In the genomic region with DNA sequence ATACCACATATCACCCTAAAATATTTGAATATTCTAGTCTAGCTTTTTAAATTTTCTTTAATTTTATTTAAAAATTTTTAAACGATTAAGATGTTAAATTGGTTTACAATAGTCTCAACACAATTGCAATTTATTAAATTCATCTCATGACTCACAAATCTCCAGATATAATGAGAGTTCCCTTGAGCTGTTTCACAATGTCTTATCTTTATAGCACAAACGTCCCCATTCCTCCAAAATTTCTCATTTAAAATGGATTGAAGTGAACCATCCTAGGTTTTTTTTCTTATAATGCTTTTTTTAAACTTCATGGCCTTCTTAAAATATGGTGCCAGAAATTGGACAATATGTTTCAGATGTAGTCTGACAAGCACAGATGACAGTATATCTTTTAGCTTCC, we compare ENCODE assay signal across 18 cellular contexts.
DNase-seq lines count a peak whose midpoint lies in the region; ATAC-seq, FAIRE-seq and TF ChIP-seq lines count a peak whose summit lies in the region.
"Had no signal": no experiment of that assay in that cellular context is flagged by ENCODE, and none has a peak within 500 bp of the region (broad histone marks: within the 10 kb centered on the region; RNA-seq: fewer than 3 reads in every experiment).

No MANE protein-coding gene starts in this region.

- no peak overlapping the region for H3K4me3 ChIP-seq in cardiac fibroblast (replicated peaks in 1 of 2; ENCODE audit: low read depth in 2 of 2, low read length in 2 of 2)
- H3K4me3 ChIP-seq: GM23248 had no signal

- peaks cover 6% of the 10 kb centered on the region for H3K27me3 Mint-ChIP-seq in activated T-cell treated with anti-CD3 and anti-CD28 coated beads, Interleukin-2, amount 50 U/mL, for 24 hours

- DNase-seq in OCI-M1 (lab: John Stamatoyannopoulos, UW) (peak; percentile 38), cardiac fibroblast (ENCODE audit: low read depth in 2 of 2) (peak; percentile 11 to 13), frontal cortex (ENCODE audit: low spot score in 2 of 2) (no peak), T-helper 1 cell (no peak)
- no peak for DNase-seq in activated T-cell treated with anti-CD3 and anti-CD28 coated beads, Interleukin-2, amount 50 U/mL, for 24 hours
- DNase-seq: C1 segment of cervical spinal cord; Calu3; CD4-positive, alpha-beta memory T cell; COR-L47; DMS53; DMS79 treated with DMSO at 0.1 percent for 48 hours; GF-D8; GM23248; H7; HCEC 1CT had no signal

- TF ChIP-seq CTCF in cardiac fibroblast (IDR thresholded peaks at IDR 0.05; ENCODE audit: low read depth, low read length): no peak

- no peaks in the 10 kb centered on the region for H3K4me1 Mint-ChIP-seq in activated T-cell treated with anti-CD3 and anti-CD28 coated beads, Interleukin-2, amount 50 U/mL, for 24 hours (ENCODE audit: low read depth)
- H3K4me1 Mint-ChIP-seq: CD4-positive, alpha-beta memory T cell had no signal

- ATAC-seq in GM21825 (IDR thresholded peaks at IDR 0.05; ENCODE audit: unreplicated experiment): no peak

- H3K36me3 Mint-ChIP-seq in activated T-cell treated with anti-CD3 and anti-CD28 coated beads, Interleukin-2, amount 50 U/mL, for 24 hours (ENCODE audit: low read depth): no peaks in the 10 kb centered on the region
- H3K36me3 Mint-ChIP-seq: CD4-positive, alpha-beta memory T cell had no signal

- no peak overlapping the region for H3K4me3 Mint-ChIP-seq in activated T-cell treated with anti-CD3 and anti-CD28 coated beads, Interleukin-2, amount 50 U/mL, for 24 hours
- H3K4me3 Mint-ChIP-seq: CD4-positive, alpha-beta memory T cell had no signal

- no peaks in the 10 kb centered on the region for H3K9me3 Mint-ChIP-seq in activated T-cell treated with anti-CD3 and anti-CD28 coated beads, Interleukin-2, amount 50 U/mL, for 24 hours

- peak; percentile 56 for FAIRE-seq in frontal cortex (lab: Jason Lieb, UNC)
- FAIRE-seq: GM12892, H1 had no signal

- no peak overlapping the region for H3K27ac Mint-ChIP-seq in activated T-cell treated with anti-CD3 and anti-CD28 coated beads, Interleukin-2, amount 50 U/mL, for 24 hours
- H3K27ac Mint-ChIP-seq: CD4-positive, alpha-beta memory T cell had no signal

Comparison
In these comparisons a context has a peak if more than half of its experiments do, and no peak if none do; other contexts are left out.
1. DNase-seq: peak in OCI-M1 (single experiment) and cardiac fibroblast (2 of 2); none in frontal cortex (0 of 2), activated T-cell treated with anti-CD3 and anti-CD28 coated beads, Interleukin-2, amount 50 U/mL, for 24 hours (single experiment) and T-helper 1 cell (0 of 5).